Comparison of ENCODE assay signal across 1 cellular context in the genomic region with DNA sequence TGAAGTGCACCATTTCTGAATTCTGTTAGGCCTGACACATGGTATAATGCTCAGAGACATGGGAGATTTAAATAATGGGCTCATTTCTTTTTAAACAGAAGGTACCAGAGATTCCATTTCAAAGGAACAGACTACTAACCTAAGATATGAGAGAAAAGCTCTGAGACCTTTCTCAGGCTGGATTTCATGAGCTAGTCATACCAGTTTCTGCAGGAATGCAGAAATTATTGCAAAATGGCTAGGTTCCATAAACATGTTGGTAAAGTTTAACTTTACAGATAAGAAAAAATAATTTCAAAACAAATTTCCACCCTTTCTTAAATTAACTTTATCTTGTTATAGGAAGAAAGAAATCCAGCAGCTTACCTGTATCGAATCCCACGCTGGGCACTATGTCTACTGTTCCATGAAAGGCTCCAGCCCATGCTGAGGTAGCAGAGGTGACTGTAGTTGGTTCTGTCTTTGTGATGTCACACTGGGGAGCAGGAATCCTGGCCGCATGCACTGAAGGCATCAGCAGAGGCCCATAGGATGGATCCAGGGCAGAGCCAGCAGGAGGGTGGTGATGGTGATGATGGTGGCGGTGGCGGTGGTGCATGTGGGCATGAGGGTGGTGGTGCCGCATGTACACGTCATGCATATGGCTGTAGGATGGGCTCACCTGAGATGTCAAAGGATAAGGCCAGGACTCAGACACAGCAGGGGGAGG.
TF ChIP-seq lines count a peak whose summit lies in the region.

No MANE protein-coding gene starts in this region.

TF ChIP-seq in H1, 55 proteins besides CTCF, POLR2A, EP300 and RAD21:
- TF ChIP-seq NANOG (IDR thresholded peaks at IDR 0.05; ENCODE audit: insufficient read depth, low read depth, low read length, poor library complexity, severe bottlenecking): no peak
- no peak for TF ChIP-seq GABPA (IDR thresholded peaks at IDR 0.05; ENCODE audit: borderline replicate concordance, insufficient read depth, low read length)
- TF ChIP-seq SIRT6 (IDR thresholded peaks at IDR 0.05; ENCODE audit: low read length): no peak
- TF ChIP-seq RBBP5 (IDR thresholded peaks at IDR 0.05; ENCODE audit: borderline replicate concordance, low read depth, low read length): no peak
- no peak for TF ChIP-seq RXRA (IDR thresholded peaks at IDR 0.05; ENCODE audit: insufficient read depth, low read depth, low read length)
- no peak for TF ChIP-seq PHF8 (conservative IDR thresholded peaks at IDR 0.05; ENCODE audit: low read depth, low read length)
- no peak for TF ChIP-seq FOSL1 (IDR thresholded peaks at IDR 0.05; ENCODE audit: insufficient read depth, low read depth, low read length)
- TF ChIP-seq SP2 (IDR thresholded peaks at IDR 0.05; ENCODE audit: low read length): no peak
- no peak for TF ChIP-seq SIX5 (IDR thresholded peaks at IDR 0.05; ENCODE audit: low read depth, low read length)
- TF ChIP-seq BRCA1 (IDR thresholded peaks at IDR 0.05; ENCODE audit: low read depth, low read length): no peak
- TF ChIP-seq TBP (IDR thresholded peaks at IDR 0.05; ENCODE audit: low read depth, low read length): no peak
- TF ChIP-seq CBX8 (IDR thresholded peaks at IDR 0.05; ENCODE audit: borderline replicate concordance, low read depth, low read length): no peak
